ENCODE assay signal across 14 cellular contexts in the genomic region with DNA sequence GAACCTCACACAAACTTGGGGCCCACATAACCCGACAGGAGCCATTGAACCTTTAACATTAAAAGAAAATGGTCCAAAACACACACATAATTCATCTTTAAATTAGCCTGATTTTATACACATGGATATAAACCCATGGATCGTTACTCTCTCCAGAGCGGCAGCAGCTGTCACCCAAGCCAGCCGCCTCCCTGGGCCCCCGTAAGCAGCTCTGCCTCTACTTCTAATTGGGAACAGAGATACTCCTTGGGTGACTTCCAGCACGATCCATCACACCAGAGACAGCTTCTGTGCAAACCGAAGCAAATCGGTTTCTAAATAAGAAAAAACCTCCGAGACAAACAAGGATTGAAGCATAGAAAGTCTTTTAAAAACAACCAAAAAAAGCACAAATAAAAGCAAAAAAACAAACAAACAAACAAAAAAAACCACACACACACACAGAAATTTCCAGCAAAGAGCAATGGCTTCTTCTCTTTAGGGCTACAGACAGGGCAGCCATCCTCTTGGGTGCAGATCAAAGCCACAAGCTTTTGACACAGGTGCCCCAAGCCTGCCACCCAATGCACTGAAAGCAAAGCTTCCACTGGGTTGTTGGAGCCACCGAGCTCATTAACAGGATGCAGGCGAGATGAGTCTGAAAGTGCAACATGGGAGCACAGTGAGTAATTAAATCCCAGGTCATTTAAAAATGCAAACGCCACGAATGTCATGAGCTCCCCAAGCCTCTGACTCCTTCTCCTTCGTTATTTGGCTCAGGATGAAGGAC.
A peak's percentile ranks its signal among the peaks of the same experiment; 100 is the strongest.
DNase-seq lines count a peak whose midpoint lies in the region; ATAC-seq and TF ChIP-seq lines count a peak whose summit lies in the region.
"Had no signal": no experiment of that assay in that cellular context is flagged by ENCODE, and none has a peak within 500 bp of the region (broad histone marks: within the 10 kb centered on the region; RNA-seq: fewer than 3 reads in every experiment).

No MANE protein-coding gene starts in this region.

- TF ChIP-seq CTCF in AG10803 (conservative IDR thresholded peaks at IDR 0.05; ENCODE audit: low read length): no peak
- peak; percentile 31; the same call in 1 of the 2 replicates for TF ChIP-seq CTCF in HFFc6 (IDR thresholded peaks at IDR 0.05)
- no peak for TF ChIP-seq CTCF in neural progenitor cell (IDR thresholded peaks at IDR 0.05)
- TF ChIP-seq CTCF in gastroesophageal sphincter (IDR thresholded peaks at IDR 0.05): no peak

- H3K27me3 Mint-ChIP-seq in HFFc6 (ENCODE audit: insufficient read depth) (peaks cover 3% of the 10 kb centered on the region; the same call in 1 of the 2 replicates), neural progenitor cell (ENCODE audit: insufficient read depth, low read depth) (peaks cover 8% of the 10 kb centered on the region)
- H3K27me3 Mint-ChIP-seq: activated CD8-positive, alpha-beta T cell treated with anti-CD3 and anti-CD28 coated beads for 36 hours had no signal

- WGBS in gastroesophageal sphincter (ENCODE audit: low coverage in 1 of 2), 2 donors: 54 to 61% methylated on average over 11 to 14 of the region's 14 CpGs

- no peak overlapping the region for H3K4me2 ChIP-seq in neural progenitor cell

- H3K27ac Mint-ChIP-seq in HFFc6: peak overlapping the region; percentile 69
- H3K27ac Mint-ChIP-seq in neural progenitor cell: no peak overlapping the region
- H3K27ac Mint-ChIP-seq: activated CD8-positive, alpha-beta T cell treated with anti-CD3 and anti-CD28 coated beads for 36 hours; activated T-helper 2 cell treated with anti-CD3 and anti-CD28 coated beads, Interferon-gamma antibody, Interleukin-2, Interleukin-4, amounts not matched to agents 10 μg/mL and 5 μg/mL and 100 μg/mL, durations not matched to agents 14 hours and 24 hours and 36 hours had no signal

- H3K9ac ChIP-seq in neural progenitor cell: no peak overlapping the region

- no peaks in the 10 kb centered on the region for H3F3A ChIP-seq in neural progenitor cell (ENCODE audit: low read depth)

- DNase-seq in AG10803 (ENCODE audit: low read depth) (peak; percentile 89), HFFc6 (no peak), left kidney (ENCODE audit: low read depth, low spot score) (peak; percentile 62), neural progenitor cell (ENCODE audit: low spot score) (no peak), NCI-H146 (lab: John Stamatoyannopoulos, UW) (no peak)
- DNase-seq: activated CD8-positive, alpha-beta T cell treated with anti-CD3 and anti-CD28 coated beads for 36 hours; AML-193; NCI-H1930; NCI-H526 treated with DMSO at 0.1 percent for 48 hours had no signal

- no peaks in the 10 kb centered on the region for H4K20me1 ChIP-seq in neural progenitor cell (ENCODE audit: low read depth)

- H3K4me3 ChIP-seq in AG10803 (ENCODE audit: low read length) (peak overlapping the region; percentile 28), neural progenitor cell (no peak overlapping the region), gastroesophageal sphincter (no peak overlapping the region)

- no peak overlapping the region for H3K27ac ChIP-seq in neural progenitor cell
- H3K27ac ChIP-seq in gastroesophageal sphincter: no peak overlapping the region

- H3K27me3 ChIP-seq in neural progenitor cell (no peaks in the 10 kb centered on the region), gastroesophageal sphincter (no peaks in the 10 kb centered on the region)

- peak overlapping the region; percentile 57 for H3K4me3 Mint-ChIP-seq in HFFc6
- no peak overlapping the region for H3K4me3 Mint-ChIP-seq in neural progenitor cell
- H3K4me3 Mint-ChIP-seq: activated CD8-positive, alpha-beta T cell treated with anti-CD3 and anti-CD28 coated beads for 36 hours had no signal

- H3K36me3 Mint-ChIP-seq in HFFc6 (ENCODE audit: low read depth) (peaks cover 11% of the 10 kb centered on the region), neural progenitor cell (no peaks in the 10 kb centered on the region)

- H3K9me3 ChIP-seq in neural progenitor cell (ENCODE audit: low read depth): no peaks in the 10 kb centered on the region
- no peaks in the 10 kb centered on the region for H3K9me3 ChIP-seq in gastroesophageal sphincter

- H2AFZ ChIP-seq in neural progenitor cell (replicated peaks): no peak overlapping the region

- H3K36me3 ChIP-seq in neural progenitor cell (no peaks in the 10 kb centered on the region), gastroesophageal sphincter (no peaks in the 10 kb centered on the region)

- peaks cover 39% of the 10 kb centered on the region for H3K4me1 Mint-ChIP-seq in HFFc6 (ENCODE audit: low read depth)
- peaks cover under 1% of the 10 kb centered on the region for H3K4me1 Mint-ChIP-seq in neural progenitor cell

- peak; percentile 76 for ATAC-seq in SK-N-SH treated with all-trans-retinoic acid at 6 μM for 48 hours
- ATAC-seq in HG03342 (IDR thresholded peaks at IDR 0.05; ENCODE audit: unreplicated experiment): no peak
- ATAC-seq in gastroesophageal sphincter: no peak
- ATAC-seq: activated CD8-positive, alpha-beta T cell treated with anti-CD3 and anti-CD28 coated beads for 36 hours; Panc1 had no signal

- TF ChIP-seq POLR2A in gastroesophageal sphincter (IDR thresholded peaks at IDR 0.05): no peak

- no peak for TF ChIP-seq EP300 in gastroesophageal sphincter (IDR thresholded peaks at IDR 0.05)

- H3K4me1 ChIP-seq in neural progenitor cell: no peaks in the 10 kb centered on the region
- no peaks in the 10 kb centered on the region for H3K4me1 ChIP-seq in gastroesophageal sphincter

- no peaks in the 10 kb centered on the region for H3K9me3 Mint-ChIP-seq in HFFc6
- H3K9me3 Mint-ChIP-seq in neural progenitor cell: no peaks in the 10 kb centered on the region
- H3K9me3 Mint-ChIP-seq: activated CD8-positive, alpha-beta T cell treated with anti-CD3 and anti-CD28 coated beads for 36 hours; activated T-helper 2 cell treated with anti-CD3 and anti-CD28 coated beads, Interferon-gamma antibody, Interleukin-2, Interleukin-4, amounts not matched to agents 10 μg/mL and 5 μg/mL and 100 μg/mL, durations not matched to agents 14 hours and 24 hours and 36 hours had no signal

- H3K79me2 ChIP-seq in neural progenitor cell (ENCODE audit: low read depth): no peaks in the 10 kb centered on the region

TF ChIP-seq in SK-N-SH treated with all-trans-retinoic acid at 6 μM for 48 hours, 23 proteins besides CTCF, POLR2A, EP300 and RAD21:
- TF ChIP-seq, protein P1, sequence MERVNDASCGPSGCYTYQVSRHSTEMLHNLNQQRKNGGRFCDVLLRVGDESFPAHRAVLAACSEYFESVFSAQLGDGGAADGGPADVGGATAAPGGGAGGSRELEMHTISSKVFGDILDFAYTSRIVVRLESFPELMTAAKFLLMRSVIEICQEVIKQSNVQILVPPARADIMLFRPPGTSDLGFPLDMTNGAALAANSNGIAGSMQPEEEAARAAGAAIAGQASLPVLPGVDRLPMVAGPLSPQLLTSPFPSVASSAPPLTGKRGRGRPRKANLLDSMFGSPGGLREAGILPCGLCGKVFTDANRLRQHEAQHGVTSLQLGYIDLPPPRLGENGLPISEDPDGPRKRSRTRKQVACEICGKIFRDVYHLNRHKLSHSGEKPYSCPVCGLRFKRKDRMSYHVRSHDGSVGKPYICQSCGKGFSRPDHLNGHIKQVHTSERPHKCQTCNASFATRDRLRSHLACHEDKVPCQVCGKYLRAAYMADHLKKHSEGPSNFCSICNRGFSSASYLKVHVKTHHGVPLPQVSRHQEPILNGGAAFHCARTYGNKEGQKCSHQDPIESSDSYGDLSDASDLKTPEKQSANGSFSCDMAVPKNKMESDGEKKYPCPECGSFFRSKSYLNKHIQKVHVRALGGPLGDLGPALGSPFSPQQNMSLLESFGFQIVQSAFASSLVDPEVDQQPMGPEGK (CRISPR knock-in tag; IDR thresholded peaks at IDR 0.05; ENCODE audit: borderline replicate concordance): no peak
- TF ChIP-seq TCF4 (CRISPR knock-in tag; IDR thresholded peaks at IDR 0.05; ENCODE audit: borderline replicate concordance) (peak; percentile 14; the same call in 1 of the 2 replicates), BACH2 (CRISPR knock-in tag; IDR thresholded peaks at IDR 0.05; ENCODE audit: borderline replicate concordance) (no peak)
- TF ChIP-seq, protein P2, sequence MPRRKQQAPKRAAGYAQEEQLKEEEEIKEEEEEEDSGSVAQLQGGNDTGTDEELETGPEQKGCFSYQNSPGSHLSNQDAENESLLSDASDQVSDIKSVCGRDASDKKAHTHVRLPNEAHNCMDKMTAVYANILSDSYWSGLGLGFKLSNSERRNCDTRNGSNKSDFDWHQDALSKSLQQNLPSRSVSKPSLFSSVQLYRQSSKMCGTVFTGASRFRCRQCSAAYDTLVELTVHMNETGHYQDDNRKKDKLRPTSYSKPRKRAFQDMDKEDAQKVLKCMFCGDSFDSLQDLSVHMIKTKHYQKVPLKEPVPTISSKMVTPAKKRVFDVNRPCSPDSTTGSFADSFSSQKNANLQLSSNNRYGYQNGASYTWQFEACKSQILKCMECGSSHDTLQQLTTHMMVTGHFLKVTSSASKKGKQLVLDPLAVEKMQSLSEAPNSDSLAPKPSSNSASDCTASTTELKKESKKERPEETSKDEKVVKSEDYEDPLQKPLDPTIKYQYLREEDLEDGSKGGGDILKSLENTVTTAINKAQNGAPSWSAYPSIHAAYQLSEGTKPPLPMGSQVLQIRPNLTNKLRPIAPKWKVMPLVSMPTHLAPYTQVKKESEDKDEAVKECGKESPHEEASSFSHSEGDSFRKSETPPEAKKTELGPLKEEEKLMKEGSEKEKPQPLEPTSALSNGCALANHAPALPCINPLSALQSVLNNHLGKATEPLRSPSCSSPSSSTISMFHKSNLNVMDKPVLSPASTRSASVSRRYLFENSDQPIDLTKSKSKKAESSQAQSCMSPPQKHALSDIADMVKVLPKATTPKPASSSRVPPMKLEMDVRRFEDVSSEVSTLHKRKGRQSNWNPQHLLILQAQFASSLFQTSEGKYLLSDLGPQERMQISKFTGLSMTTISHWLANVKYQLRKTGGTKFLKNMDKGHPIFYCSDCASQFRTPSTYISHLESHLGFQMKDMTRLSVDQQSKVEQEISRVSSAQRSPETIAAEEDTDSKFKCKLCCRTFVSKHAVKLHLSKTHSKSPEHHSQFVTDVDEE (CRISPR knock-in tag; IDR thresholded peaks at IDR 0.05): 0 out of 2 replicates have a peak, but pooled peaks have one; percentile 27

Comparison
In these comparisons a context has a peak if more than half of its experiments do, and no peak if none do; other contexts are left out.
1. DNase-seq: peak in AG10803 (single experiment) and left kidney (single experiment); none in HFFc6 (single experiment), neural progenitor cell (single experiment) and NCI-H146 (single experiment).